24 cellular contexts compared by ENCODE assay signal in genomic region chr16:48361540-48361939, GRCh38. TPM values are rescaled to one million over a fixed set of nuclear protein-coding genes. Genes with fewer than 3 reads are reported as not detected.
A peak's percentile ranks its signal among the peaks of the same experiment; 100 is the strongest.
DNase-seq lines count a peak whose midpoint lies in the region; ATAC-seq, FAIRE-seq and TF ChIP-seq lines count a peak whose summit lies in the region.
"Had no signal": no experiment of that assay in that cellular context is flagged by ENCODE, and none has a peak within 500 bp of the region (broad histone marks: within the 10 kb centered on the region; RNA-seq: fewer than 3 reads in every experiment).

No MANE protein-coding gene starts in this region.

- in situ Hi-C loops in HepG2 (cut with HindIII; ENCODE audit: extremely low pct_ligation_motif_present, low pct_unique_long_range_greater_than_20kb), result no loop called here

- POLR2A ChIA-PET in WTC11 (lab: Charles Lee), result no interaction called here
- POLR2A ChIA-PET in HepG2 (lab: Yijun Ruan, JAX), result interaction anchor here (1.0 kb wide), 1 partner anchor 165 kb away, joined by 4 read pairs; no protein-coding TSS in a partner anchor

- no TSS peak for BruUV-seq in HepG2 (replicated peaks; lab: Mats Ljungman, UMichigan)

- H3F3A ChIP-seq in smooth muscle cell (ENCODE audit: low read depth), result peaks cover 4% of the 10 kb centered on the region

- CTCF ChIA-PET in WTC11 (lab: Charles Lee), result interaction anchor here (0.8 kb wide), 2 partner anchors 262 to 269 kb away, joined by 3 read pairs; no protein-coding TSS in a partner anchor
- CTCF ChIA-PET in HepG2 (lab: Yijun Ruan, JAX; ENCODE audit: low intra/inter-chr PET ratio, low total read pairs), result no interaction called here

- no peak for TF ChIP-seq POLR2A in HepG2 (IDR thresholded peaks at IDR 0.05; ENCODE audit: insufficient read depth in 1 of 2, low read depth in 2 of 2, low read length in 2 of 2)

- H3K27me3 ChIP-seq in BLaER1 treated with 17β-estradiol and CSF1 and Interleukin-3, amounts not matched to agents 10 nM and 100 nM, result no peaks in the 10 kb centered on the region
- H3K27me3 ChIP-seq in HepG2 (ENCODE audit: control insufficient read depth in 1 of 2, insufficient read depth in 2 of 2, low read length in 2 of 2), result no peaks in the 10 kb centered on the region; a peak in 1 of 5 replicates
- H3K27me3 ChIP-seq in smooth muscle cell (ENCODE audit: low read depth), result no peaks in the 10 kb centered on the region

- FAIRE-seq in HepG2 (lab: Jason Lieb, UNC), result no peak
- FAIRE-seq: GM12892 had no signal

- peaks cover 79% of the 10 kb centered on the region for H3K79me2 ChIP-seq in HepG2 (ENCODE audit: insufficient read depth, low read length)
- H3K79me2 ChIP-seq in smooth muscle cell (ENCODE audit: low read depth), result peaks cover 88% of the 10 kb centered on the region

- peak; percentile 32 for DNase-seq in DMS53 (lab: John Stamatoyannopoulos, UW)
- no peak for DNase-seq in DMS53 treated with DMSO at 0.1 percent for 48 hours (lab: John Stamatoyannopoulos, UW; ENCODE audit: unreplicated experiment)
- no peak for DNase-seq in WTC11 (ENCODE audit: low spot score)
- no peak for DNase-seq in nephron progenitor cell
- DNase-seq in SHP77 (lab: John Stamatoyannopoulos, UW), result no peak
- DNase-seq in HepG2 (ENCODE audit: low spot score), result no peak
- no peak for DNase-seq in smooth muscle cell (lab: John Stamatoyannopoulos, UW; ENCODE audit: unreplicated experiment)
- DNase-seq: 8988T, DND-41, HCEC 1CT, KG1, NCI-H1105, NCI-H146, NCI-H2029, NCI-H2227 treated with DMSO at 0.1 percent for 48 hours, NCI-H524, NCI-H774, OCI-M1 had no signal

- H3K4me1 ChIP-seq in BLaER1 treated with 17β-estradiol and CSF1 and Interleukin-3, amounts not matched to agents 10 nM and 100 nM, result peaks cover 48 to 98% (median 57%) of the 10 kb centered on the region in 10 experiments
- H3K4me1 ChIP-seq in HepG2 (ENCODE audit: insufficient read depth, low read length), result peaks cover 17% of the 10 kb centered on the region
- H3K4me1 ChIP-seq in smooth muscle cell (ENCODE audit: low read depth), result peaks cover 18% of the 10 kb centered on the region

- H3K36me3 Mint-ChIP-seq in WTC11 (peaks cover 6% of the 10 kb centered on the region), nephron progenitor cell (ENCODE audit: low read depth) (peaks cover 49% of the 10 kb centered on the region)

- intact Hi-C loops in HepG2 (cut with micrococcal nuclease; ENCODE audit: unreplicated experiment), result no loop called here

- H3K9ac ChIP-seq in BLaER1 treated with 17β-estradiol and CSF1 and Interleukin-3, amounts not matched to agents 10 nM and 100 nM, result peak overlapping the region in 1 of 11 experiments; percentile 15; a peak in 1 of 22 replicates
- H3K9ac ChIP-seq in HepG2 (ENCODE audit: insufficient read depth, low read depth, low read length) (no peak overlapping the region), smooth muscle cell (ENCODE audit: low read depth) (no peak overlapping the region)

- H3K4me3 Mint-ChIP-seq in WTC11 (no peak overlapping the region), nephron progenitor cell (no peak overlapping the region)
- H3K4me3 Mint-ChIP-seq: CD14-positive monocyte, GM23338 had no signal

- peak overlapping the region; percentile 28 to 98 (median 51) for H3K4me2 ChIP-seq in BLaER1 treated with 17β-estradiol and CSF1 and Interleukin-3, amounts not matched to agents 10 nM and 100 nM
- H3K4me2 ChIP-seq in HepG2 (ENCODE audit: low read depth, low read length) (no peak overlapping the region), smooth muscle cell (no peak overlapping the region)
- H3K4me2 ChIP-seq: GM23338 had no signal

- H3K4me1 Mint-ChIP-seq in WTC11, result peaks cover 34% of the 10 kb centered on the region
- peaks cover 53% of the 10 kb centered on the region for H3K4me1 Mint-ChIP-seq in nephron progenitor cell

- 96% methylated on average over 10 of the region's 10 CpGs for WGBS in HepG2 (ENCODE audit: low lambda C conversion rate)
- 99% methylated on average over 10 of the region's 10 CpGs for WGBS in smooth muscle cell (ENCODE audit: low lambda C conversion rate)

- H2AFZ ChIP-seq in HepG2 (ENCODE audit: low read length), result no peak overlapping the region
- no peak overlapping the region for H2AFZ ChIP-seq in smooth muscle cell (ENCODE audit: low read depth)
- H2AFZ ChIP-seq: GM23338 had no signal

- H3K4me3 ChIP-seq in BLaER1 treated with 17β-estradiol and CSF1 and Interleukin-3, amounts not matched to agents 10 nM and 100 nM, result no peak overlapping the region
- H3K4me3 ChIP-seq in HepG2 (replicated peaks in 1 of 3; ENCODE audit: insufficient read depth in 1 of 3, low read depth in 2 of 3, low read length in 3 of 3) (no peak overlapping the region), smooth muscle cell (no peak overlapping the region)
- H3K4me3 ChIP-seq: GM23338 had no signal

- H3K36me3 ChIP-seq in BLaER1 treated with 17β-estradiol and CSF1 and Interleukin-3, amounts not matched to agents 10 nM and 100 nM, result peaks cover 28 to 71% (median 40%) of the 10 kb centered on the region in 11 experiments; a peak in 21 of 22 replicates
- H3K36me3 ChIP-seq in HepG2 (replicated peaks in 1 of 2; ENCODE audit: control insufficient read depth in 1 of 2, insufficient read depth in 2 of 2, low read length in 2 of 2) (peaks cover 5 to 19% of the 10 kb centered on the region in 2 experiments; a peak in 3 of 5 replicates), smooth muscle cell (ENCODE audit: low read depth) (no peaks in the 10 kb centered on the region)

- peak overlapping the region; percentile 57; the same call in 1 of the 2 replicates for H3K27ac Mint-ChIP-seq in WTC11
- H3K27ac Mint-ChIP-seq in nephron progenitor cell, result peak overlapping the region; percentile 67
- H3K27ac Mint-ChIP-seq: GM23338 had no signal

- TF ChIP-seq EP300 in HepG2 (IDR thresholded peaks at IDR 0.05; ENCODE audit: low read depth in 2 of 2, low read length in 2 of 2) (no peak), HepG2 (CRISPR knock-in tag; IDR thresholded peaks at IDR 0.05; ENCODE audit: borderline replicate concordance) (no peak)

- H3K9me3 Mint-ChIP-seq in WTC11, result no peaks in the 10 kb centered on the region
- no peaks in the 10 kb centered on the region for H3K9me3 Mint-ChIP-seq in nephron progenitor cell
- H3K9me3 Mint-ChIP-seq: CD14-positive monocyte, GM23338 had no signal

- H3K27me3 Mint-ChIP-seq in WTC11 (ENCODE audit: low read depth) (no peaks in the 10 kb centered on the region), nephron progenitor cell (ENCODE audit: low read depth, poor library complexity) (no peaks in the 10 kb centered on the region)

- peak overlapping the region; percentile 1 to 69 (median 42); a peak in 15 of 22 replicates for H3K27ac ChIP-seq in BLaER1 treated with 17β-estradiol and CSF1 and Interleukin-3, amounts not matched to agents 10 nM and 100 nM
- H3K27ac ChIP-seq in HepG2 (ENCODE audit: extremely low read length, insufficient read depth, low read length), result no peak overlapping the region
- no peak overlapping the region for H3K27ac ChIP-seq in smooth muscle cell (ENCODE audit: low read depth)
- H3K27ac ChIP-seq: HL-60 had no signal

- TF ChIP-seq CTCF in WTC11 (IDR thresholded peaks at IDR 0.05), result no peak
- no peak for TF ChIP-seq CTCF in nephron progenitor cell (IDR thresholded peaks at IDR 0.05)
- TF ChIP-seq CTCF in HepG2 (CRISPR knock-in tag; IDR thresholded peaks at IDR 0.05), result no peak
- TF ChIP-seq CTCF in smooth muscle cell (IDR thresholded peaks at IDR 0.05; ENCODE audit: borderline replicate concordance, insufficient read depth, poor library complexity, severe bottlenecking), result no peak

- ATAC-seq in WTC11 (no peak), HepG2 (no peak)
- ATAC-seq: GM23338, Right ventricle myocardium inferior had no signal

- peaks cover 0 to 4% (median 0%) of the 10 kb centered on the region in 11 experiments; a peak in 1 of 22 replicates for H3K9me3 ChIP-seq in BLaER1 treated with 17β-estradiol and CSF1 and Interleukin-3, amounts not matched to agents 10 nM and 100 nM (replicated peaks in 1 of 11)
- H3K9me3 ChIP-seq in HepG2 (ENCODE audit: low read length), result no peaks in the 10 kb centered on the region
- H3K9me3 ChIP-seq in smooth muscle cell (replicated peaks; ENCODE audit: low read depth), result no peaks in the 10 kb centered on the region

- peaks cover 52 to 100% (median 98%) of the 10 kb centered on the region in 11 experiments; a peak in 21 of 22 replicates for H4K20me1 ChIP-seq in BLaER1 treated with 17β-estradiol and CSF1 and Interleukin-3, amounts not matched to agents 10 nM and 100 nM
- H4K20me1 ChIP-seq in HepG2 (ENCODE audit: insufficient read depth, low read length) (peaks cover 18% of the 10 kb centered on the region), smooth muscle cell (ENCODE audit: low read depth) (peaks cover 95% of the 10 kb centered on the region)

- no peak for TF ChIP-seq RAD21 in HepG2 (CRISPR knock-in tag; IDR thresholded peaks at IDR 0.05)

TF ChIP-seq in WTC11, 78 proteins besides CTCF, POLR2A, EP300 and RAD21:
- no peak for TF ChIP-seq SOX15 (CRISPR knock-in tag; IDR thresholded peaks at IDR 0.05)

TF ChIP-seq in HepG2, 621 proteins besides CTCF, POLR2A, EP300 and RAD21 (continues in another document):
- no peak for TF ChIP-seq ZNF772 (CRISPR knock-in tag; IDR thresholded peaks at IDR 0.05)
- TF ChIP-seq ARNT2 (CRISPR knock-in tag; IDR thresholded peaks at IDR 0.05; ENCODE audit: low read depth), result no peak

RNA-seq across cellular contexts. Expression of gene SIAH1, which starts 23.7 kb away (rescaled TPM):
- total RNA-seq in WTC11 (2021) (27.0 to 29.9 TPM (median 28.0 TPM) in 3 replicates), HepG2 (2016; rRNA removed; fragmentation: Illumina TruSeq; extraction: Trizol) (27.9 and 28.6 TPM in 2 replicates), smooth muscle cell (30.7 and 34.0 TPM in 2 replicates)
- 12.9 and 14.7 TPM in 2 replicates for total RNA-seq in HepG2 (2016; cell fraction: cytosol; rRNA removed; fragmentation: Illumina TruSeq; extraction: Trizol; ENCODE audit: low read depth)
- total RNA-seq in HepG2 (2016; cell fraction: insoluble cytoplasmic fraction; rRNA removed; fragmentation: Illumina TruSeq; extraction: Trizol), result 27.3 TPM in 2 replicates
- 34.8 and 35.5 TPM in 2 replicates for total RNA-seq in HepG2 (2016; cell fraction: membrane; rRNA removed; fragmentation: Illumina TruSeq; extraction: Trizol)
- total RNA-seq in HepG2 (2016; cell fraction: nucleus; rRNA removed; fragmentation: Illumina TruSeq; extraction: Trizol), result 31.3 and 31.4 TPM in 2 replicates
- polyA plus RNA-seq in HepG2 (2011; rRNA removed) (15.4 and 16.0 TPM in 2 replicates), smooth muscle cell (21.3 and 24.5 TPM in 2 replicates)
- 12.9 and 14.9 TPM in 2 replicates for polyA plus RNA-seq in HepG2 (2011; cell fraction: cytosol; rRNA removed)
- 15.0 and 21.0 TPM in 2 replicates for polyA plus RNA-seq in HepG2 (2011; cell fraction: nucleus; rRNA removed)
- polyA plus RNA-seq in HepG2 (2012), result 22.2 and 25.1 TPM in 2 replicates
- 7.5 TPM in 2 replicates for polyA plus RNA-seq in HepG2 (2016; cell fraction: cytosol; fragmentation: Illumina TruSeq; extraction: Trizol; ENCODE audit: low read depth)
- polyA plus RNA-seq in HepG2 (2016; cell fraction: insoluble cytoplasmic fraction; fragmentation: Illumina TruSeq; extraction: Trizol; ENCODE audit: low read depth), result 29.2 and 30.6 TPM in 2 replicates
- 18.6 and 19.2 TPM in 2 replicates for polyA plus RNA-seq in HepG2 (2016; cell fraction: membrane; fragmentation: Illumina TruSeq; extraction: Trizol; ENCODE audit: low read depth)
- 36.1 and 41.1 TPM in 2 replicates for polyA plus RNA-seq in HepG2 (2016; cell fraction: nucleus; fragmentation: Illumina TruSeq; extraction: Trizol; ENCODE audit: insufficient read depth, low read depth)
- 34.2 and 46.5 TPM in 2 replicates for polyA minus RNA-seq in HepG2 (2011; rRNA and poly(A)+ RNA removed; ENCODE audit: low replicate concordance)
- 16.2 and 16.6 TPM in 2 replicates for polyA minus RNA-seq in HepG2 (2011; cell fraction: cytosol; rRNA and poly(A)+ RNA removed)
- 47.6 and 57.8 TPM in 2 replicates for polyA minus RNA-seq in HepG2 (2011; cell fraction: nucleus; rRNA and poly(A)+ RNA removed)

Comparison
In these comparisons a context has a peak if more than half of its experiments do, and no peak if none do; other contexts are left out.
1. H3K27ac ChIP-seq: peak in BLaER1 treated with 17β-estradiol and CSF1 and Interleukin-3, amounts not matched to agents 10 nM and 100 nM (11 of 11); none in HepG2 (single experiment) and smooth muscle cell (single experiment).
2. H3K4me2 ChIP-seq: peak in BLaER1 treated with 17β-estradiol and CSF1 and Interleukin-3, amounts not matched to agents 10 nM and 100 nM (11 of 11); none in HepG2 (single experiment) and smooth muscle cell (single experiment).